ENCODE assay signal across 21 cellular contexts in genomic region chr13:93789058-93789457, GRCh38.
"Had no signal": no experiment of that assay in that cellular context is flagged by ENCODE, and none has a peak within 500 bp of the region (broad histone marks: within the 10 kb centered on the region; RNA-seq: fewer than 3 reads in every experiment).

No MANE protein-coding gene starts in this region.

- H3K36me3 Mint-ChIP-seq: natural killer cell; stimulated activated memory B cell treated with anti-CD40 and anti-IgM and Interleukin-4, amounts not matched to agents 10 μg/mL and 1 μg/mL and 100 μg/mL, for 72 hours had no signal

- H3K36me3 ChIP-seq: brain microvascular endothelial cell, colonic mucosa, ovary, right lobe of liver, thyroid gland had no signal

- H3K27me3 ChIP-seq: brain microvascular endothelial cell, colonic mucosa, ovary, right lobe of liver, thyroid gland had no signal

- ATAC-seq: activated CD4-positive, CD25-positive, alpha-beta regulatory T cell treated with anti-CD3 and anti-CD28 coated beads, Interleukin-2, amount 50 U/mL, for 24 hours; natural killer cell; stimulated activated memory B cell treated with anti-CD40 and anti-IgM and Interleukin-4, amounts not matched to agents 10 μg/mL and 1 μg/mL and 100 μg/mL, for 72 hours had no signal

- H3K4me1 Mint-ChIP-seq: central memory CD8-positive, alpha-beta T cell; natural killer cell; stimulated activated memory B cell treated with anti-CD40 and anti-IgM and Interleukin-4, amounts not matched to agents 10 μg/mL and 1 μg/mL and 100 μg/mL, for 72 hours had no signal

- H3K27ac Mint-ChIP-seq: activated naive CD4-positive, alpha-beta T cell treated with anti-CD3 and anti-CD28 coated beads for 36 hours; endodermal cell; natural killer cell; stimulated activated memory B cell treated with anti-CD40 and anti-IgM and Interleukin-4, amounts not matched to agents 10 μg/mL and 1 μg/mL and 100 μg/mL, for 72 hours had no signal

- H3K4me3 Mint-ChIP-seq: activated naive CD4-positive, alpha-beta T cell treated with anti-CD3 and anti-CD28 coated beads for 36 hours; central memory CD8-positive, alpha-beta T cell; endodermal cell; natural killer cell; stimulated activated memory B cell treated with anti-CD40 and anti-IgM and Interleukin-4, amounts not matched to agents 10 μg/mL and 1 μg/mL and 100 μg/mL, for 72 hours had no signal

- H3K4me3 ChIP-seq: colonic mucosa, lung, ovary, right lobe of liver, smooth muscle cell, thyroid gland had no signal

- H3K27me3 Mint-ChIP-seq: stimulated activated memory B cell treated with anti-CD40 and anti-IgM and Interleukin-4, amounts not matched to agents 10 μg/mL and 1 μg/mL and 100 μg/mL, for 72 hours had no signal

- DNase-seq: activated CD4-positive, alpha-beta T cell treated with anti-CD3 and anti-CD28 coated beads, Interleukin-2, amount 50 U/mL, for 1 hour; activated naive CD4-positive, alpha-beta T cell treated with anti-CD3 and anti-CD28 coated beads for 36 hours; aorta; brain microvascular endothelial cell; colonic mucosa; endodermal cell; foreskin melanocyte; glutamatergic neuron; hippocampal formation; islet precursor cell; natural killer cell; ovary; right lobe of liver; stimulated activated CD4-positive, alpha-beta T cell treated with anti-CD3 and anti-CD28 coated beads, Interleukin-4, amount 100 ng/mL, for 24 hours; T1000; thyroid gland had no signal

- H3K9me3 Mint-ChIP-seq: activated naive CD4-positive, alpha-beta T cell treated with anti-CD3 and anti-CD28 coated beads for 36 hours; central memory CD8-positive, alpha-beta T cell; endodermal cell; stimulated activated memory B cell treated with anti-CD40 and anti-IgM and Interleukin-4, amounts not matched to agents 10 μg/mL and 1 μg/mL and 100 μg/mL, for 72 hours had no signal
